ENCODE assay signal across 11 cellular contexts in genomic region chr12:64098709-64099354, GRCh38.
DNase-seq lines count a peak whose midpoint lies in the region; ATAC-seq and TF ChIP-seq lines count a peak whose summit lies in the region.
"Had no signal": no experiment of that assay in that cellular context is flagged by ENCODE, and none has a peak within 500 bp of the region (broad histone marks: within the 10 kb centered on the region; RNA-seq: fewer than 3 reads in every experiment).

No MANE protein-coding gene starts in this region.

- no peak for ATAC-seq in HG03342 (IDR thresholded peaks at IDR 0.05; ENCODE audit: unreplicated experiment)
- ATAC-seq: activated naive CD8-positive, alpha-beta T cell treated with anti-CD3 and anti-CD28 coated beads, Interleukin-2, amount 50 U/mL, for 24 hours had no signal

- H3K27ac ChIP-seq in rectal smooth muscle tissue (ENCODE audit: low read depth, low read length) (peak overlapping the region; percentile 62), suprapubic skin (no peak overlapping the region)

- no peaks in the 10 kb centered on the region for H3K9me3 ChIP-seq in suprapubic skin

- TF ChIP-seq EP300 in suprapubic skin (IDR thresholded peaks at IDR 0.05): no peak

- DNase-seq in GM04504 (ENCODE audit: low read depth) (peak; percentile 55), NCI-H69 (lab: John Stamatoyannopoulos, UW) (peak; percentile 71), fibroblast of gingiva (ENCODE audit: low read depth) (peak; percentile 42), GOT3 (lab: John Stamatoyannopoulos, UW) (no peak), suprapubic skin (ENCODE audit: low spot score in 2 of 2) (no peak), GF-D8 (lab: John Stamatoyannopoulos, UW) (no peak)
- DNase-seq: activated CD4-positive, alpha-beta T cell treated with anti-CD3 and anti-CD28 coated beads, Interleukin-2, amount 50 U/mL, for 1 hour; activated naive CD8-positive, alpha-beta T cell treated with anti-CD3 and anti-CD28 coated beads, Interleukin-2, amount 50 U/mL, for 24 hours had no signal

- H3K36me3 ChIP-seq in rectal smooth muscle tissue (ENCODE audit: control insufficient read depth, insufficient read depth, low read length) (no peaks in the 10 kb centered on the region), suprapubic skin (no peaks in the 10 kb centered on the region)

- H3K4me1 ChIP-seq in rectal smooth muscle tissue (ENCODE audit: control insufficient read depth, insufficient read depth, low read length) (peaks cover 9% of the 10 kb centered on the region), suprapubic skin (peaks cover 4% of the 10 kb centered on the region)

- TF ChIP-seq POLR2A in suprapubic skin (IDR thresholded peaks at IDR 0.05): no peak

- WGBS in suprapubic skin: 44% methylated on average over 2 of the region's 2 CpGs

- H3K27me3 ChIP-seq in rectal smooth muscle tissue (ENCODE audit: control insufficient read depth, insufficient read depth, low read length) (no peaks in the 10 kb centered on the region), suprapubic skin (no peaks in the 10 kb centered on the region)

- no peak overlapping the region for H3K9ac ChIP-seq in rectal smooth muscle tissue (ENCODE audit: low read length)

- no peak for TF ChIP-seq CTCF in suprapubic skin (IDR thresholded peaks at IDR 0.05)

- H3K4me3 ChIP-seq in rectal smooth muscle tissue (ENCODE audit: low read length) (no peak overlapping the region), suprapubic skin (no peak overlapping the region)
- H3K4me3 ChIP-seq: skin epidermis had no signal

Comparison
In these comparisons a context has a peak if more than half of its experiments do, and no peak if none do; other contexts are left out.
1. DNase-seq: peak in GM04504 (single experiment), NCI-H69 (single experiment) and fibroblast of gingiva (single experiment); none in GOT3 (single experiment), suprapubic skin (0 of 2) and GF-D8 (single experiment).